ENCODE assay signal across 15 cellular contexts in the genomic region with DNA sequence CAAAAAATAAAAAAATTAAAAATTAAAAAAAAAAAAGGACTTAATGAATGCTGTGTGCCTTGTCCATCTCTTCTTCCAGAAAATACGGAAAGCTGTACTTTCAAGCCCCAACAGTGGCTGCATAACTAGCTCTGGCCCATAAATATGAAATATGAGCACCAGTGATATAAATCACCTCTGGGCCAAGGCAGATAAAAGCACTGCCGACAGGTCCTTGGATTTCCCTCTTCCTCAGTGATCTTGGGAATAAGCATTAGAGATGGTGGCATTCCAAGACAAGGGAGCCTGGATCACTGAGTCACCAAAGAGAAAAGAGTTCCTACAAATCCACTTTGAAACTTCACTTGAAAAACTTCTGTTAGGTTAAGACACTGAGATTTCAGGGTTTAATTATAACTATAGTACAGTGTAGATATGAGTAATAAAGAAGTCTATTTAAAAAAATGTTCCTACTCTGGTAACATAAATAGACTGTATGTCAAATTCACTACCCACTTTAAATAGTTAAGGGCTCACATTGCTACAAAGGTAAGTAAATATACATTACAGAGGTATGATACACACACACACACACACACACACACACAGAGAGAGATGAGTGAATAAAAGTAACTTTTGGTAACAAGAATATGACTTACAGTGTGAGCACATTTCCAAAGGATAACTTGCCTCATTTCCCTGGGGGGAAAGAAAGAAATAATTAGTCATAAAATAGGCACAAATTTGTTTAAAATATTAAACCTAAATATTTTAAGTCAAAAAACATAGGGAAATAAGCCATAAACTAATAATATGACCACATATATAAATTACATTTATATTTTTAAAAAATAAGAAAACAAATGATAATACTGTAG. TPM values are rescaled to one million over a fixed set of nuclear protein-coding genes. Genes with fewer than 3 reads are reported as not detected.
DNase-seq lines count a peak whose midpoint lies in the region; ATAC-seq and TF ChIP-seq lines count a peak whose summit lies in the region.
"Had no signal": no experiment of that assay in that cellular context is flagged by ENCODE, and none has a peak within 500 bp of the region (broad histone marks: within the 10 kb centered on the region; RNA-seq: fewer than 3 reads in every experiment).

No MANE protein-coding gene starts in this region.

- TF ChIP-seq CTCF in MCF 10A (IDR thresholded peaks at IDR 0.05; ENCODE audit: unreplicated experiment) (no peak), breast epithelium (IDR thresholded peaks at IDR 0.05) (no peak), fibroblast of the aortic adventitia (IDR thresholded peaks at IDR 0.05; ENCODE audit: insufficient read depth, low read length) (no peak)

- no peaks in the 10 kb centered on the region for H3K9me3 Mint-ChIP-seq in MCF 10A (ENCODE audit: unreplicated experiment)
- H3K9me3 Mint-ChIP-seq in activated CD4-positive, alpha-beta memory T cell treated with anti-CD3 and anti-CD28 coated beads, Interleukin-2, amount 10 ng/mL, durations not matched to agents 7 days and 5 days: no peaks in the 10 kb centered on the region

- peaks cover 22% of the 10 kb centered on the region for H3K4me1 Mint-ChIP-seq in MCF 10A (ENCODE audit: insufficient read depth, unreplicated experiment)
- peaks cover 31% of the 10 kb centered on the region for H3K4me1 Mint-ChIP-seq in activated CD4-positive, alpha-beta memory T cell treated with anti-CD3 and anti-CD28 coated beads, Interleukin-2, amount 10 ng/mL, durations not matched to agents 7 days and 5 days

- CTCF ChIA-PET in MCF 10A (lab: Yijun Ruan, JAX): interaction anchor here (0.6 kb wide), 2 partner anchors 1602 to 1627 kb away, joined by 4 read pairs; no protein-coding TSS in a partner anchor
- CTCF ChIA-PET in activated CD4-positive, alpha-beta memory T cell treated with anti-CD3 and anti-CD28 coated beads, Interleukin-2, amount 10 ng/mL, durations not matched to agents 7 days and 5 days (lab: Charles Lee): interaction anchor here (1.0 to 1.4 kb wide), 4 partner anchors 7 to 76 kb away, joined by 3 to 6 read pairs (median 4); no protein-coding TSS in a partner anchor

- H3K27me3 Mint-ChIP-seq in MCF 10A (ENCODE audit: insufficient read depth, unreplicated experiment): no peaks in the 10 kb centered on the region
- no peaks in the 10 kb centered on the region for H3K27me3 Mint-ChIP-seq in activated CD4-positive, alpha-beta memory T cell treated with anti-CD3 and anti-CD28 coated beads, Interleukin-2, amount 10 ng/mL, durations not matched to agents 7 days and 5 days

- 14 to 18% methylated on average over 2 of the region's 2 CpGs for WGBS in aorta, 2 donors

- H3K36me3 ChIP-seq in breast epithelium: no peaks in the 10 kb centered on the region
- H3K36me3 ChIP-seq in aorta (ENCODE audit: control insufficient read depth in 1 of 2, insufficient read depth in 2 of 2, low read length in 1 of 2): peaks cover 0 to 2% of the 10 kb centered on the region in 2 donors
- H3K36me3 ChIP-seq: BE2C, cardiac muscle cell had no signal

- H3K4me1 ChIP-seq in breast epithelium (no peaks in the 10 kb centered on the region), aorta (ENCODE audit: control insufficient read depth in 1 of 2, insufficient read depth in 2 of 2, low read length in 2 of 2) (peaks cover 3 to 9% of the 10 kb centered on the region in 2 donors)
- H3K4me1 ChIP-seq: BE2C had no signal

- H3K9me3 ChIP-seq in breast epithelium (no peaks in the 10 kb centered on the region), aorta (ENCODE audit: control insufficient read depth, low read length) (no peaks in the 10 kb centered on the region)
- H3K9me3 ChIP-seq: BE2C, esophagus squamous epithelium, upper lobe of left lung had no signal

- POLR2A ChIA-PET in MCF 10A (lab: Yijun Ruan, JAX): interaction anchor here (0.7 to 1.4 kb wide), 5 partner anchors 15 to 64 kb away, joined by 3 to 5 read pairs (median 3); no protein-coding TSS in a partner anchor
- POLR2A ChIA-PET in activated CD4-positive, alpha-beta memory T cell treated with anti-CD3 and anti-CD28 coated beads, Interleukin-2, amount 10 ng/mL, durations not matched to agents 7 days and 5 days (lab: Charles Lee): interaction anchor here (1.0 to 1.4 kb wide), 2 partner anchors 9 to 13 kb away, joined by 3 to 4 read pairs; no protein-coding TSS in a partner anchor

- BruUV-seq in MCF 10A (replicated peaks; lab: Mats Ljungman, UMichigan): TSS peak; percentile 11

- DNase-seq in MCF 10A (ENCODE audit: unreplicated experiment) (no peak), breast epithelium (ENCODE audit: low spot score in 2 of 2) (no peak), LHCN-M2 (ENCODE audit: low read depth) (peak; percentile 18), fibroblast of the aortic adventitia (ENCODE audit: low read depth) (peak; percentile 49), aorta (no peak), retina (no peak)
- no peak for DNase-seq in activated CD4-positive, alpha-beta memory T cell treated with anti-CD3 and anti-CD28 coated beads, Interleukin-2, amount 10 ng/mL, durations not matched to agents 7 days and 5 days
- DNase-seq: BE2C, esophagus squamous epithelium, RPMI8226, small intestine, upper lobe of left lung had no signal

- H3K4me3 ChIP-seq in breast epithelium: no peak overlapping the region
- no peak overlapping the region for H3K4me3 ChIP-seq in fibroblast of the aortic adventitia (ENCODE audit: low read depth, low read length)
- no peak overlapping the region for H3K4me3 ChIP-seq in aorta (ENCODE audit: low read length in 2 of 2)
- H3K4me3 ChIP-seq: cardiac muscle cell, esophagus squamous epithelium, upper lobe of left lung had no signal

- H3K27ac Mint-ChIP-seq in MCF 10A (ENCODE audit: low read depth, unreplicated experiment): no peak overlapping the region
- no peak overlapping the region for H3K27ac Mint-ChIP-seq in activated CD4-positive, alpha-beta memory T cell treated with anti-CD3 and anti-CD28 coated beads, Interleukin-2, amount 10 ng/mL, durations not matched to agents 7 days and 5 days

- H3K27ac ChIP-seq in breast epithelium (no peak overlapping the region), aorta (ENCODE audit: low read depth in 1 of 2, low read length in 2 of 2) (no peak overlapping the region)
- H3K27ac ChIP-seq: cardiac muscle cell, esophagus squamous epithelium, upper lobe of left lung, VCaP had no signal

- no peaks in the 10 kb centered on the region for H3K27me3 ChIP-seq in breast epithelium
- H3K27me3 ChIP-seq in aorta (ENCODE audit: control insufficient read depth in 1 of 2, insufficient read depth in 2 of 2, low read length in 1 of 2): no peaks in the 10 kb centered on the region
- H3K27me3 ChIP-seq: BE2C, cardiac muscle cell, esophagus squamous epithelium, upper lobe of left lung had no signal

- ATAC-seq in aorta (ENCODE audit: low FRiP score): peak; percentile 38
- ATAC-seq in GM21619 (IDR thresholded peaks at IDR 0.05; ENCODE audit: unreplicated experiment): no peak

- H3K4me3 Mint-ChIP-seq in MCF 10A (ENCODE audit: unreplicated experiment): no peak overlapping the region
- no peak overlapping the region for H3K4me3 Mint-ChIP-seq in activated CD4-positive, alpha-beta memory T cell treated with anti-CD3 and anti-CD28 coated beads, Interleukin-2, amount 10 ng/mL, durations not matched to agents 7 days and 5 days

- intact Hi-C loops in MCF 10A (cut with micrococcal nuclease) (no loop called here), breast epithelium (cut with DNase I; ENCODE audit: low total_unique reads) (no loop called here), aorta (cut with DNase I) (no loop called here)

- TF ChIP-seq POLR2A in breast epithelium (IDR thresholded peaks at IDR 0.05): no peak

- peaks cover 6% of the 10 kb centered on the region for H3K36me3 Mint-ChIP-seq in MCF 10A (ENCODE audit: insufficient read depth, unreplicated experiment)
- H3K36me3 Mint-ChIP-seq in activated CD4-positive, alpha-beta memory T cell treated with anti-CD3 and anti-CD28 coated beads, Interleukin-2, amount 10 ng/mL, durations not matched to agents 7 days and 5 days (ENCODE audit: low read depth): peaks cover 56% of the 10 kb centered on the region

RNA-seq across cellular contexts. Expression of a gene that starts 35.6 kb away (rescaled TPM):
- total RNA-seq in MCF 10A (2022) (50.9 and 54.6 TPM in 2 replicates), breast epithelium (10 to 100 TPM; 32.8 to 54.4 (median 34.1) TPM), LHCN-M2 (2014; rRNA removed) (20.2 and 23.5 TPM in 2 replicates), fibroblast of the aortic adventitia (ENCODE audit: low replicate concordance) (10.6 and 38.6 TPM in 2 replicates), aorta (10 to 100 TPM; 50.4 to 51.0 TPM)
- polyA plus RNA-seq in LHCN-M2 (2012): 23.6 TPM
- polyA plus RNA-seq in aorta: 10 to 100 TPM; 16.6 to 22.5 TPM
- total RNA-seq in activated CD4-positive, alpha-beta memory T cell treated with anti-CD3 and anti-CD28 coated beads, Interleukin-2, amount 10 ng/mL, durations not matched to agents 7 days and 5 days: 10 to 100 TPM; 80.0 to 92.9 TPM

RNA-seq across cellular contexts. Expression of a gene that starts 59.0 kb away (rescaled TPM):
- 27.9 and 35.0 TPM in 2 replicates for total RNA-seq in MCF 10A (2022)
- 10 to 100 TPM; 15.4 to 29.5 (median 18.9) TPM for total RNA-seq in breast epithelium
- total RNA-seq in LHCN-M2 (2014; rRNA removed): 31.7 and 35.3 TPM in 2 replicates
- polyA plus RNA-seq in LHCN-M2 (2012): 12.7 TPM
- 4.1 and 9.5 TPM in 2 replicates for total RNA-seq in fibroblast of the aortic adventitia (ENCODE audit: low replicate concordance)
- 10 to 100 TPM; 10.5 to 12.2 TPM for total RNA-seq in aorta
- polyA plus RNA-seq in aorta: 10 to 100 TPM in 1 of 2 donors, 1 to 10 TPM in 1; 6.6 to 11.6 TPM
- 1 to 10 TPM; 8.0 to 8.5 TPM for total RNA-seq in activated CD4-positive, alpha-beta memory T cell treated with anti-CD3 and anti-CD28 coated beads, Interleukin-2, amount 10 ng/mL, durations not matched to agents 7 days and 5 days

Comparison
In these comparisons a context has a peak if more than half of its experiments do, and no peak if none do; other contexts are left out.
1. DNase-seq: peak in LHCN-M2 (single experiment) and fibroblast of the aortic adventitia (single experiment); none in MCF 10A (single experiment), breast epithelium (0 of 2), aorta (0 of 2), retina (single experiment) and activated CD4-positive, alpha-beta memory T cell treated with anti-CD3 and anti-CD28 coated beads, Interleukin-2, amount 10 ng/mL, durations not matched to agents 7 days and 5 days (single experiment).